ENCODE assay signal across 27 cellular contexts in genomic region chr6:620950-621349, GRCh38. TPM values are rescaled to one million over a fixed set of nuclear protein-coding genes. Genes with fewer than 3 reads are reported as not detected.
"Had no signal": no experiment of that assay in that cellular context is flagged by ENCODE, and none has a peak within 500 bp of the region (broad histone marks: within the 10 kb centered on the region; RNA-seq: fewer than 3 reads in every experiment).

No MANE protein-coding gene starts in this region.

- H3K27me3 Mint-ChIP-seq: naive B cell; stimulated activated naive B cell treated with anti-CD40 and anti-IgM and Interleukin-4, amounts not matched to agents 10 μg/mL and 1 μg/mL and 100 μg/mL, for 72 hours had no signal

- H3K4me3 Mint-ChIP-seq: mesothelial cell of epicardium; naive B cell; natural killer cell; nephron progenitor cell; stimulated activated naive B cell treated with anti-CD40 and anti-IgM and Interleukin-4, amounts not matched to agents 10 μg/mL and 1 μg/mL and 100 μg/mL, for 72 hours had no signal

- H3K36me3 ChIP-seq: pancreas, prostate gland had no signal

- H3K9me3 ChIP-seq: heart left ventricle, left ventricle myocardium inferior, pancreas, prostate gland, right lobe of liver, stomach, testis, thyroid gland, transverse colon, upper lobe of right lung had no signal

- H3K27ac ChIP-seq: left ventricle myocardium inferior, pancreas, prostate gland, right lobe of liver, stomach, testis, thyroid gland, upper lobe of right lung had no signal

- H3K4me3 ChIP-seq: heart left ventricle, left ventricle myocardium inferior, lung, pancreas, prostate gland, right lobe of liver, smooth muscle cell, stomach, testis, thyroid gland, transverse colon, upper lobe of right lung had no signal

- H3K4me2 ChIP-seq: smooth muscle cell had no signal

- DNase-seq: heart left ventricle; hypothalamus; islet precursor cell; left ventricle myocardium inferior; mesendoderm; naive B cell; natural killer cell; nephron progenitor cell; nucleus accumbens; pancreas; right lobe of liver; stimulated activated CD4-positive, alpha-beta T cell treated with anti-CD3 and anti-CD28 coated beads, Interleukin-1b, Interleukin-23, amount 100 ng/mL, for 48 hours; stimulated activated CD4-positive, alpha-beta T cell treated with anti-CD3 and anti-CD28 coated beads, Interleukin-2, amount 100 ng/mL, for 48 hours; stimulated activated CD4-positive, alpha-beta T cell treated with anti-CD3 and anti-CD28 coated beads, Interleukin-4, amount 100 ng/mL, for 4 hours; stimulated activated CD8-positive, alpha-beta memory T cell treated with anti-CD3 and anti-CD28 coated beads, Interleukin-4, amount 100 ng/mL, for 48 hours; stimulated activated naive B cell treated with anti-CD40 and anti-IgM and Interleukin-4, amounts not matched to agents 10 μg/mL and 1 μg/mL and 100 μg/mL, for 72 hours; stimulated activated naive CD8-positive, alpha-beta T cell treated with anti-CD3 and anti-CD28 coated beads, Interleukin-15, Interleukin-2, amounts not matched to agents 100 U/mL and 50 U/mL, for 24 hours; stomach; testis; thyroid gland; transverse colon; upper lobe of right lung had no signal

- H3K4me1 ChIP-seq: heart left ventricle, left ventricle myocardium inferior, pancreas, prostate gland, right lobe of liver, stomach, testis, thyroid gland, transverse colon, upper lobe of right lung had no signal

- H3K9me3 Mint-ChIP-seq: mesothelial cell of epicardium; naive B cell; natural killer cell; nephron progenitor cell; stimulated activated naive B cell treated with anti-CD40 and anti-IgM and Interleukin-4, amounts not matched to agents 10 μg/mL and 1 μg/mL and 100 μg/mL, for 72 hours had no signal

- H3K27me3 ChIP-seq: heart left ventricle, pancreas, right lobe of liver, stomach, testis, thyroid gland, transverse colon, upper lobe of right lung had no signal

- H3K27ac Mint-ChIP-seq: mesothelial cell of epicardium; natural killer cell; nephron progenitor cell; stimulated activated naive B cell treated with anti-CD40 and anti-IgM and Interleukin-4, amounts not matched to agents 10 μg/mL and 1 μg/mL and 100 μg/mL, for 72 hours had no signal

- ATAC-seq: heart left ventricle; natural killer cell; pancreas; stimulated activated naive B cell treated with anti-CD40 and anti-IgM and Interleukin-4, amounts not matched to agents 10 μg/mL and 1 μg/mL and 100 μg/mL, for 72 hours; stimulated activated naive CD8-positive, alpha-beta T cell treated with anti-CD3 and anti-CD28 coated beads, Interleukin-15, Interleukin-2, amounts not matched to agents 100 U/mL and 50 U/mL, for 24 hours; upper lobe of right lung had no signal

RNA-seq across cellular contexts. Expression of gene HUS1B, which starts 36.0 kb away (rescaled TPM):
- total RNA-seq: kidney epithelial cell, left ventricle myocardium inferior had no signal
